ENCODE assay signal across 19 cellular contexts in genomic region chr2:189086710-189087109, GRCh38.
A peak's percentile ranks its signal among the peaks of the same experiment; 100 is the strongest.
DNase-seq lines count a peak whose midpoint lies in the region; ATAC-seq, FAIRE-seq and TF ChIP-seq lines count a peak whose summit lies in the region.
"Had no signal": no experiment of that assay in that cellular context is flagged by ENCODE, and none has a peak within 500 bp of the region (broad histone marks: within the 10 kb centered on the region; RNA-seq: fewer than 3 reads in every experiment).

No MANE protein-coding gene starts in this region.

- H3K27me3 ChIP-seq in A673 (replicated peaks; ENCODE audit: insufficient read depth, low read depth, low read length, poor library complexity) (no peaks in the 10 kb centered on the region), HepG2 (ENCODE audit: control insufficient read depth in 1 of 2, insufficient read depth in 2 of 2, low read length in 2 of 2) (no peaks in the 10 kb centered on the region)
- H3K27me3 ChIP-seq: Peyer's patch, upper lobe of right lung had no signal

- TF ChIP-seq EP300 in HepG2 (IDR thresholded peaks at IDR 0.05; ENCODE audit: low read depth in 2 of 2, low read length in 2 of 2) (no peak), HepG2 (CRISPR knock-in tag; IDR thresholded peaks at IDR 0.05; ENCODE audit: borderline replicate concordance) (no peak)

- POLR2A ChIA-PET in A673 (lab: Charles Lee; ENCODE audit: low non-redundant PET): no interaction called here
- POLR2A ChIA-PET in HepG2 (lab: Yijun Ruan, JAX): no interaction called here

- H3K9me3 ChIP-seq in A673 (ENCODE audit: low read depth, low read length, poor library complexity, severe bottlenecking) (no peaks in the 10 kb centered on the region), HepG2 (ENCODE audit: low read length) (no peaks in the 10 kb centered on the region)
- H3K9me3 ChIP-seq: left ventricle myocardium inferior, Peyer's patch, upper lobe of right lung had no signal

- no peak overlapping the region for H3K4me2 ChIP-seq in HepG2 (ENCODE audit: low read depth, low read length)

- H2AFZ ChIP-seq in HepG2 (ENCODE audit: low read length): no peak overlapping the region

- intact Hi-C loops in A673 (cut with micrococcal nuclease; ENCODE audit: unreplicated experiment) (no loop called here), HepG2 (cut with micrococcal nuclease; ENCODE audit: unreplicated experiment) (no loop called here)

- FAIRE-seq in HTR-8/SVneo (lab: Jason Lieb, UNC) (peak; percentile 38), HepG2 (lab: Jason Lieb, UNC) (no peak)
- FAIRE-seq: GM12892 had no signal

- TF ChIP-seq RAD21 in HepG2 (CRISPR knock-in tag; IDR thresholded peaks at IDR 0.05): no peak

- no peaks in the 10 kb centered on the region for H3K79me2 ChIP-seq in HepG2 (ENCODE audit: insufficient read depth, low read length)

- CTCF ChIA-PET in A673 (lab: Charles Lee): interaction anchor here (0.7 kb wide), 1 partner anchor 332 kb away, joined by 7 read pairs; no protein-coding TSS in a partner anchor
- CTCF ChIA-PET in HepG2 (lab: Yijun Ruan, JAX; ENCODE audit: low intra/inter-chr PET ratio, low total read pairs): no interaction called here

- DNase-seq in A673 (ENCODE audit: low spot score): peak; percentile 14
- DNase-seq in HTR-8/SVneo (ENCODE audit: insufficient read length, low spot score): peak; percentile 29
- peak; percentile 70 to 93 for DNase-seq in cardiac fibroblast (ENCODE audit: low read depth in 2 of 2)
- peak; percentile 26 for DNase-seq in kidney tubule cell (ENCODE audit: low spot score)
- DNase-seq in HepG2 (ENCODE audit: low spot score): no peak
- no peak for DNase-seq in stimulated activated CD4-positive, alpha-beta T cell treated with anti-CD3 and anti-CD28 coated beads, Interleukin-4, amount 100 ng/mL, for 24 hours
- no peak for DNase-seq in activated naive CD4-positive, alpha-beta T cell treated with anti-CD3 and anti-CD28 coated beads, Interleukin-2, amount 50 U/mL, for 16 hours
- DNase-seq: activated CD8-positive, alpha-beta memory T cell treated with anti-CD3 and anti-CD28 coated beads for 24 hours; activated naive CD4-positive, alpha-beta T cell treated with Interleukin-2 at 50 U/mL for 16 hours; cerebellar nuclear complex; foreskin melanocyte; H9; left ventricle myocardium inferior; NCI-H1092 treated with DMSO at 0.1 percent for 48 hours; nucleus accumbens; Peyer's patch; upper lobe of right lung had no signal

- WGBS in HepG2 (ENCODE audit: low lambda C conversion rate): 51% methylated on average over 2 of the region's 2 CpGs

- H3K36me3 ChIP-seq in A673 (ENCODE audit: insufficient read depth, low read length, poor library complexity, severe bottlenecking): peaks cover 19% of the 10 kb centered on the region
- H3K36me3 ChIP-seq in HepG2 (replicated peaks in 1 of 2; ENCODE audit: control insufficient read depth in 1 of 2, insufficient read depth in 2 of 2, low read length in 2 of 2): no peaks in the 10 kb centered on the region
- H3K36me3 ChIP-seq: Peyer's patch, upper lobe of right lung had no signal

- BruUV-seq in A673 (replicated peaks; lab: Mats Ljungman, UMichigan) (no TSS peak), HepG2 (replicated peaks; lab: Mats Ljungman, UMichigan) (no TSS peak)

- H3K4me3 ChIP-seq in A673 (ENCODE audit: low read depth, low read length, poor library complexity, severe bottlenecking) (no peak overlapping the region), cardiac fibroblast (replicated peaks in 1 of 2; ENCODE audit: low read depth in 2 of 2, low read length in 2 of 2) (no peak overlapping the region), HepG2 (replicated peaks in 1 of 3; ENCODE audit: insufficient read depth in 1 of 3, low read depth in 2 of 3, low read length in 3 of 3) (no peak overlapping the region)
- H3K4me3 ChIP-seq: left ventricle myocardium inferior, Peyer's patch, upper lobe of right lung had no signal

- H3K27ac ChIP-seq in A673 (ENCODE audit: low read depth, low read length, poor library complexity, severe bottlenecking): no peak overlapping the region
- no peak overlapping the region for H3K27ac ChIP-seq in HepG2 (ENCODE audit: extremely low read length, insufficient read depth, low read length)
- H3K27ac ChIP-seq: left ventricle myocardium inferior, Peyer's patch, upper lobe of right lung had no signal

- TF ChIP-seq POLR2A in HepG2 (IDR thresholded peaks at IDR 0.05; ENCODE audit: insufficient read depth in 1 of 2, low read depth in 2 of 2, low read length in 2 of 2): no peak

- in situ Hi-C loops in HepG2 (cut with HindIII; ENCODE audit: extremely low pct_ligation_motif_present, low pct_unique_long_range_greater_than_20kb): no loop called here

- H3K4me1 ChIP-seq in A673 (ENCODE audit: insufficient read depth, low read length, poor library complexity, severe bottlenecking) (no peaks in the 10 kb centered on the region), HepG2 (ENCODE audit: insufficient read depth, low read length) (no peaks in the 10 kb centered on the region)
- H3K4me1 ChIP-seq: left ventricle myocardium inferior, Peyer's patch, upper lobe of right lung had no signal

- H3K9ac ChIP-seq in HepG2 (ENCODE audit: insufficient read depth, low read depth, low read length): no peak overlapping the region

- TF ChIP-seq CTCF in A673 (conservative IDR thresholded peaks at IDR 0.05; ENCODE audit: low read depth, low read length) (no peak), cardiac fibroblast (IDR thresholded peaks at IDR 0.05; ENCODE audit: low read depth, low read length) (no peak), HepG2 (CRISPR knock-in tag; IDR thresholded peaks at IDR 0.05) (no peak)

- no peaks in the 10 kb centered on the region for H4K20me1 ChIP-seq in HepG2 (ENCODE audit: insufficient read depth, low read length)

- ATAC-seq in GM18858 (IDR thresholded peaks at IDR 0.05; ENCODE audit: unreplicated experiment) (no peak), HepG2 (no peak)
- ATAC-seq: upper lobe of right lung had no signal

TF ChIP-seq in HepG2, 621 proteins besides CTCF, POLR2A, EP300 and RAD21:
- TF ChIP-seq ZNF605 (CRISPR knock-in tag; IDR thresholded peaks at IDR 0.05): no peak
- no peak for TF ChIP-seq PLRG1 (conservative IDR thresholded peaks at IDR 0.05)
- no peak for TF ChIP-seq ZNF761 (CRISPR knock-in tag; conservative IDR thresholded peaks at IDR 0.05)
- TF ChIP-seq ZNF512 (CRISPR knock-in tag; IDR thresholded peaks at IDR 0.05): no peak
- no peak for TF ChIP-seq ZNF792 (CRISPR knock-in tag; IDR thresholded peaks at IDR 0.05)
- TF ChIP-seq HDAC6 (IDR thresholded peaks at IDR 0.05; ENCODE audit: low read depth, low read length): no peak

Comparison
In these comparisons a context has a peak if more than half of its experiments do, and no peak if none do; other contexts are left out.
1. DNase-seq: peak in A673 (single experiment), HTR-8/SVneo (single experiment), cardiac fibroblast (2 of 2) and kidney tubule cell (single experiment); none in HepG2 (single experiment), stimulated activated CD4-positive, alpha-beta T cell treated with anti-CD3 and anti-CD28 coated beads, Interleukin-4, amount 100 ng/mL, for 24 hours (single experiment) and activated naive CD4-positive, alpha-beta T cell treated with anti-CD3 and anti-CD28 coated beads, Interleukin-2, amount 50 U/mL, for 16 hours (single experiment).